21 cellular contexts compared by ENCODE assay signal in genomic region chr6:141097471-141097870, GRCh38.
DNase-seq lines count a peak whose midpoint lies in the region; ATAC-seq, FAIRE-seq and TF ChIP-seq lines count a peak whose summit lies in the region.
"Had no signal": no experiment of that assay in that cellular context is flagged by ENCODE, and none has a peak within 500 bp of the region (broad histone marks: within the 10 kb centered on the region; RNA-seq: fewer than 3 reads in every experiment).

No MANE protein-coding gene starts in this region.

- H3K4me3 Mint-ChIP-seq in MCF 10A (ENCODE audit: unreplicated experiment) (no peak overlapping the region), progenitor cell of endocrine pancreas (ENCODE audit: low read depth) (no peak overlapping the region)

- FAIRE-seq in bronchial epithelial cell (lab: Jason Lieb, UNC): no peak
- FAIRE-seq: GM18507, K562 had no signal

- no peak for ATAC-seq in GM21528 (IDR thresholded peaks at IDR 0.05; ENCODE audit: low FRiP score, unreplicated experiment)
- ATAC-seq: HCT116, K562 had no signal

- H3K9me3 Mint-ChIP-seq in MCF 10A (ENCODE audit: unreplicated experiment) (peaks cover 8% of the 10 kb centered on the region), progenitor cell of endocrine pancreas (ENCODE audit: low read depth) (no peaks in the 10 kb centered on the region)

- DNase-seq in MCF 10A (ENCODE audit: unreplicated experiment): peak; percentile 30
- DNase-seq in breast epithelium (ENCODE audit: low spot score in 2 of 2): no peak
- DNase-seq in bronchial epithelial cell (ENCODE audit: low read depth): peak; percentile 68
- DNase-seq in fibroblast of peridontal ligament (ENCODE audit: extremely low read depth): peak; percentile 25
- no peak for DNase-seq in progenitor cell of endocrine pancreas (ENCODE audit: low spot score, unreplicated experiment)
- no peak for DNase-seq in GF-D8 (lab: John Stamatoyannopoulos, UW)
- no peak for DNase-seq in tibial nerve (ENCODE audit: low spot score in 2 of 2)
- DNase-seq: 8988T, C1 segment of cervical spinal cord, EL, NCI-H1105 treated with DMSO at 0.1 percent for 48 hours, NCI-H187 treated with DMSO at 0.1 percent for 48 hours, NCI-H2171, NCI-H82, Peyer's patch, Right ventricle myocardium superior, SK-N-SH had no signal

- H3K27me3 Mint-ChIP-seq in MCF 10A (ENCODE audit: insufficient read depth, unreplicated experiment) (no peaks in the 10 kb centered on the region), progenitor cell of endocrine pancreas (no peaks in the 10 kb centered on the region)

- H3K36me3 ChIP-seq in breast epithelium (no peaks in the 10 kb centered on the region), bronchial epithelial cell (ENCODE audit: control insufficient read depth, insufficient read depth, low read length) (no peaks in the 10 kb centered on the region), tibial nerve (no peaks in the 10 kb centered on the region)
- H3K36me3 ChIP-seq: Peyer's patch had no signal

- H3K4me1 Mint-ChIP-seq in MCF 10A (ENCODE audit: insufficient read depth, unreplicated experiment): no peaks in the 10 kb centered on the region
- no peaks in the 10 kb centered on the region for H3K4me1 Mint-ChIP-seq in progenitor cell of endocrine pancreas (ENCODE audit: low read depth)

- TF ChIP-seq POLR2A in breast epithelium (IDR thresholded peaks at IDR 0.05): no peak
- TF ChIP-seq POLR2A in tibial nerve (IDR thresholded peaks at IDR 0.05): no peak

- H3K27ac ChIP-seq in breast epithelium: no peak overlapping the region
- no peak overlapping the region for H3K27ac ChIP-seq in tibial nerve
- H3K27ac ChIP-seq: Peyer's patch had no signal

- WGBS in tibial nerve, 2 donors: 80 to 89% methylated on average over 1 of the region's 1 CpG

- TF ChIP-seq EP300 in tibial nerve (IDR thresholded peaks at IDR 0.05): no peak

- intact Hi-C loops in MCF 10A (cut with micrococcal nuclease) (no loop called here), breast epithelium (cut with DNase I; ENCODE audit: low total_unique reads) (no loop called here)

- no peak for TF ChIP-seq CTCF in MCF 10A (IDR thresholded peaks at IDR 0.05; ENCODE audit: unreplicated experiment)
- TF ChIP-seq CTCF in breast epithelium (IDR thresholded peaks at IDR 0.05): no peak
- TF ChIP-seq CTCF in bronchial epithelial cell (IDR thresholded peaks at IDR 0.05; ENCODE audit: insufficient read depth, low read length, severe bottlenecking): no peak
- TF ChIP-seq CTCF in progenitor cell of endocrine pancreas (IDR thresholded peaks at IDR 0.05; ENCODE audit: unreplicated experiment): no peak
- no peak for TF ChIP-seq CTCF in tibial nerve (IDR thresholded peaks at IDR 0.05)

- H3K4me1 ChIP-seq in breast epithelium (no peaks in the 10 kb centered on the region), tibial nerve (no peaks in the 10 kb centered on the region)
- H3K4me1 ChIP-seq: Peyer's patch had no signal

- peak overlapping the region; percentile 67 for H3K27ac Mint-ChIP-seq in MCF 10A (ENCODE audit: low read depth, unreplicated experiment)
- H3K27ac Mint-ChIP-seq in progenitor cell of endocrine pancreas: no peak overlapping the region

- CTCF ChIA-PET in MCF 10A (lab: Yijun Ruan, JAX): no interaction called here

- H3K4me3 ChIP-seq in breast epithelium (no peak overlapping the region), bronchial epithelial cell (ENCODE audit: low read depth, low read length) (no peak overlapping the region), tibial nerve (no peak overlapping the region)
- H3K4me3 ChIP-seq: K562, Peyer's patch had no signal

- POLR2A ChIA-PET in MCF 10A (lab: Yijun Ruan, JAX): no interaction called here

- H3K9me3 ChIP-seq in breast epithelium: no peaks in the 10 kb centered on the region
- peaks cover 0 to 15% (median 2%) of the 10 kb centered on the region in 4 donors for H3K9me3 ChIP-seq in tibial nerve
- H3K9me3 ChIP-seq: Peyer's patch, SK-N-SH had no signal

- no peaks in the 10 kb centered on the region for H3K36me3 Mint-ChIP-seq in MCF 10A (ENCODE audit: insufficient read depth, unreplicated experiment)
- no peaks in the 10 kb centered on the region for H3K36me3 Mint-ChIP-seq in progenitor cell of endocrine pancreas (ENCODE audit: insufficient read depth)

- H3K27me3 ChIP-seq in breast epithelium (no peaks in the 10 kb centered on the region), bronchial epithelial cell (ENCODE audit: control insufficient read depth, insufficient read depth, low read length) (no peaks in the 10 kb centered on the region), tibial nerve (no peaks in the 10 kb centered on the region)
- H3K27me3 ChIP-seq: Peyer's patch had no signal

- no TSS peak for BruUV-seq in MCF 10A (replicated peaks; lab: Mats Ljungman, UMichigan)

Comparison
In these comparisons a context has a peak if more than half of its experiments do, and no peak if none do; other contexts are left out.
1. DNase-seq: peak in MCF 10A (single experiment), bronchial epithelial cell (single experiment) and fibroblast of peridontal ligament (single experiment); none in breast epithelium (0 of 2), progenitor cell of endocrine pancreas (single experiment), GF-D8 (single experiment) and tibial nerve (0 of 2).